ENCODE assay signal across 24 cellular contexts in the genomic region with DNA sequence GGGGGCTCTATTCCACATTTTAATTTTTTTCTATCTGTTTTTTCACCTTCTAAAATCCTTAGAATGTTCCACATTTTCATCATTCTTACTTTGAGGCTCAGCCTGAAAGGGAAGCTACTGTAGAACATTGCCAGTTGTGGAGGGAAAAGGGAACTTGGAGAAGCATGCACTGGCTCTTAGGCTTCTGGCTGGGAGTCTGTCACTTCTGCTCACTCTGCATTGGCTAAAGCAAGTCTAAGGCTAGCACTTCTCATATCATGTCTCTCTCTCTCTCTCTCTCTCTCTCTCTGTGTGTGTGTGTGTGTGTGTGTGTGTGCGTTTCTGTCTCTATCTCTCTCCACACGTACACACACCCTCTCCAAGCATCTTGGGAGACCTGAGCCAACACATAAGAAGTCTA. TPM values are rescaled to one million over a fixed set of nuclear protein-coding genes. Genes with fewer than 3 reads are reported as not detected.
DNase-seq lines count a peak whose midpoint lies in the region; ATAC-seq lines count a peak whose summit lies in the region.
"Had no signal": no experiment of that assay in that cellular context is flagged by ENCODE, and none has a peak within 500 bp of the region (broad histone marks: within the 10 kb centered on the region; RNA-seq: fewer than 3 reads in every experiment).

No MANE protein-coding gene starts in this region.

- peak overlapping the region; percentile 57; the same call in 1 of the 2 replicates for H2AFZ ChIP-seq in Karpas-422 (ENCODE audit: low read length)

- H3K4me3 ChIP-seq in Karpas-422 (ENCODE audit: low read length), result no peak overlapping the region
- H3K4me3 ChIP-seq: A549, adrenal gland, MG63, psoas muscle had no signal

- H3K4me2 ChIP-seq in Karpas-422 (ENCODE audit: low read depth, low read length, poor library complexity, severe bottlenecking), result no peak overlapping the region
- H3K4me2 ChIP-seq: A549 had no signal

- no peaks in the 10 kb centered on the region for H3K9me3 ChIP-seq in Karpas-422 (ENCODE audit: low read length)
- H3K9me3 ChIP-seq: A549, BE2C, Caco-2, psoas muscle had no signal

- no peaks in the 10 kb centered on the region for H4K20me1 ChIP-seq in Karpas-422 (ENCODE audit: insufficient read depth, low read depth, low read length)

- ATAC-seq in left lobe of liver, result peak; percentile 31
- ATAC-seq in GM18520 (IDR thresholded peaks at IDR 0.05; ENCODE audit: unreplicated experiment), result no peak
- no peak for ATAC-seq in HG03135 (IDR thresholded peaks at IDR 0.05; ENCODE audit: unreplicated experiment)
- ATAC-seq: A549; activated T-cell treated with anti-CD3 and anti-CD28 coated beads, Interleukin-2, amount 50 U/mL, for 72 hours; HCT116; psoas muscle had no signal

- H3K27me3 ChIP-seq in Karpas-422 (ENCODE audit: low read length), result no peaks in the 10 kb centered on the region

- H3K4me1 ChIP-seq in Karpas-422 (ENCODE audit: low read length), result peaks cover 8% of the 10 kb centered on the region
- H3K4me1 ChIP-seq: A549, adrenal gland, BE2C, Caco-2, psoas muscle had no signal

- H3K9me2 ChIP-seq in Karpas-422 (replicated peaks; ENCODE audit: insufficient read depth, low read length), result no peaks in the 10 kb centered on the region

- no peaks in the 10 kb centered on the region for H3K36me3 ChIP-seq in Karpas-422 (ENCODE audit: insufficient read depth, low read length)
- H3K36me3 ChIP-seq: adrenal gland, BE2C, MG63 had no signal

- no peak overlapping the region for H3K27ac ChIP-seq in Karpas-422 (ENCODE audit: low read length)
- H3K27ac ChIP-seq: A549, adrenal gland, psoas muscle had no signal

- no peak overlapping the region for H3K9ac ChIP-seq in Karpas-422 (ENCODE audit: low read length)

- DNase-seq in AML-193 (lab: John Stamatoyannopoulos, UW) (peak; percentile 51 to 63), Karpas-422 (no peak), OCI-M1 (lab: John Stamatoyannopoulos, UW) (peak; percentile 85), left lobe of liver (ENCODE audit: low spot score) (no peak), NCI-H524 (lab: John Stamatoyannopoulos, UW) (no peak)
- no peak for DNase-seq in effector CD8-positive, alpha-beta T cell (lab: John Stamatoyannopoulos, UW)
- DNase-seq: activated naive CD4-positive, alpha-beta T cell treated with Interleukin-2 at 50 U/mL for 16 hours; activated T-cell treated with anti-CD3 and anti-CD28 coated beads, Interleukin-2, amount 50 U/mL, for 72 hours; adrenal gland; BE2C; Caco-2; DND-41; glutamatergic neuron; IMR-90; kidney glomerular epithelial cell; mammary epithelial cell; MG63; NCI-H526 treated with DMSO at 0.1 percent for 48 hours; psoas muscle; SW 1271 had no signal

- H3K79me2 ChIP-seq in Karpas-422 (ENCODE audit: low read length), result no peaks in the 10 kb centered on the region

RNA-seq across cellular contexts. Expression of gene ADAR, which starts 49.6 kb away (rescaled TPM):
- 140 and 144 TPM in 2 replicates for total RNA-seq in Karpas-422 (2014; rRNA removed; shearing (Covaris generic); ENCODE audit: low replicate concordance)
- total RNA-seq in left lobe of liver, result 83.7 TPM

Comparison
In these comparisons a context has a peak if more than half of its experiments do, and no peak if none do; other contexts are left out.
1. DNase-seq: peak in AML-193 (2 of 2) and OCI-M1 (single experiment); none in Karpas-422 (single experiment), left lobe of liver (single experiment), effector CD8-positive, alpha-beta T cell (single experiment) and NCI-H524 (0 of 2).